In genomic region chr10:69846252-69847000, GRCh38 we compare ENCODE assay signal across 1 cellular context.
TF ChIP-seq lines count a peak whose summit lies in the region.

No MANE protein-coding gene starts in this region.

TF ChIP-seq in H1, 55 proteins besides CTCF, POLR2A, EP300 and RAD21 (continued from another document):
- TF ChIP-seq MAX (IDR thresholded peaks at IDR 0.05) (no peak), ATF3 (IDR thresholded peaks at IDR 0.05; ENCODE audit: insufficient read depth, low read depth, low read length) (no peak), GABPA (IDR thresholded peaks at IDR 0.05; ENCODE audit: borderline replicate concordance, insufficient read depth, low read length) (no peak), HDAC6 (IDR thresholded peaks at IDR 0.05; ENCODE audit: low read depth, low read length) (no peak), TAF7 (optimal IDR thresholded peaks at IDR 0.05; ENCODE audit: borderline replicate concordance, low read depth, low read length) (no peak), JUND (IDR thresholded peaks at IDR 0.05; ENCODE audit: low read length) (no peak), POU5F1 (IDR thresholded peaks at IDR 0.05; ENCODE audit: low read depth, low read length) (no peak), TCF12 (IDR thresholded peaks at IDR 0.05; ENCODE audit: low read depth, low read length) (no peak), CHD2 (IDR thresholded peaks at IDR 0.05; ENCODE audit: low read length) (no peak), KDM1A (IDR thresholded peaks at IDR 0.05; ENCODE audit: borderline replicate concordance, low read length) (no peak), CREB1 (IDR thresholded peaks at IDR 0.05) (no peak), SP2 (IDR thresholded peaks at IDR 0.05; ENCODE audit: low read length) (no peak), CHD7 (IDR thresholded peaks at IDR 0.05; ENCODE audit: insufficient replicate concordance, low read length) (no peak), PHF8 (conservative IDR thresholded peaks at IDR 0.05; ENCODE audit: low read depth, low read length) (no peak), SP4 (IDR thresholded peaks at IDR 0.05; ENCODE audit: low read length) (no peak)
TF ChIP-seq in H1: peak in this region for 0.
